1 cellular context compared by ENCODE assay signal in the genomic region with DNA sequence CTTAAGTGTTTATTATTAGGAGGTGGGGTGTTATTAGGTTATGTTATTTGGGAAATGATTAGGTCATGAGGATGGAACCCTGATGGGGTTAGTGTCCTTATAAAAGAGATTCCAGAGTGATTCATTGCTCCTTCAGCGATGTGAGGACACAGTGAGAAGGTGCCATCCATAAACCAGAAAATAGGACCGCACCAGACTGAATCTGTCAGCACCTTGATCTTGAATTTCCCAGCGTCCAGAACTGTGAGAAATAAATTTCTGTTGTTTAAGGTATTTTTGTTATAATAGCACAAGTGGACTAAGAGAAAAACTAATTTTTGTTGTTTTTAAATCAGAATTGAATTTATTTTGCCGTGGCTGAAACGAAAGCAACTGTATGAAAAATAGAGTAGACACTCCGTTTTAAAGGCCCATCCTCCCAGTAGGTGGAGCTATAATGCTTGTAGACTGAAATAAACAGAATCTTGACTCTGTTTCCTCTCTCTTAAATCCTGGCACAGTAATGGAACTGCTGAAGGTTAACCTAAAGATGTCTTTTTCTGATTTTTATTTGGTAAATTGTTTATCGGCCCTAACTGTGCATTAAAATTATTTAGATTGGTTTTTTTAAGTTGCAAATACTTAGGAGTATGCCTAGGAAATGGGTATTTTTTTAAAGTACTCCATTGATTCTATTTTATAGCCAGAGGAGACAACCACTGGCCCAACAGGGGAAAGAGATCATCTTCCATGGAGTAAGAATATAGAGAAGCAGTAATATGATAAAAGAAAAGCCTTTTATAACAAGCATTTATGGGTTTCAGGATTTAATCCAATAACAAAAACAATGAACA.
TF ChIP-seq lines count a peak whose summit lies in the region.

No MANE protein-coding gene starts in this region.

TF ChIP-seq in WTC11, 78 proteins besides CTCF, POLR2A, EP300 and RAD21 (continued from another document):
- no peak for TF ChIP-seq ZNF532 (CRISPR knock-in tag; IDR thresholded peaks at IDR 0.05; ENCODE audit: borderline replicate concordance)
- TF ChIP-seq HMGXB4 (CRISPR knock-in tag; IDR thresholded peaks at IDR 0.05): no peak
